ENCODE assay signal across 34 cellular contexts in genomic region chr22:47361247-47361646, GRCh38.
"Had no signal": no experiment of that assay in that cellular context is flagged by ENCODE, and none has a peak within 500 bp of the region (broad histone marks: within the 10 kb centered on the region; RNA-seq: fewer than 3 reads in every experiment).

No MANE protein-coding gene starts in this region.

- H3K4me3 ChIP-seq: MG63 had no signal

- H3K27me3 ChIP-seq: MG63 had no signal

- DNase-seq: Karpas-422, Kasumi-1, MG63, MM.1S, MV-4-11, NCI-H1048, NCI-H1092, NCI-H1092 treated with DMSO at 0.1 percent for 48 hours, NCI-H1105, NCI-H1105 treated with DMSO at 0.1 percent for 48 hours, NCI-H1417, NCI-H1417 treated with DMSO at 0.1 percent for 48 hours, NCI-H1436, NCI-H1436 treated with DMSO at 0.1 percent for 48 hours, NCI-H146, NCI-H1694, NCI-H1694 treated with DMSO at 0.1 percent for 48 hours, NCI-H187, NCI-H187 treated with DMSO at 0.1 percent for 48 hours, NCI-H1930, NCI-H2029, NCI-H2029 treated with DMSO at 0.1 percent for 48 hours, NCI-H2081, NCI-H2081 treated with DMSO at 0.1 percent for 48 hours, NCI-H2107, NCI-H2171, NCI-H2171 treated with DMSO at 0.1 percent for 48 hours, NCI-H2227 treated with DMSO at 0.1 percent for 48 hours, NCI-H226, NCI-H345, NCI-H446, NCI-H446 treated with DMSO at 0.1 percent for 48 hours, NCI-H510A, NCI-H510A treated with DMSO at 0.1 percent for 48 hours had no signal

- H3K36me3 ChIP-seq: MG63 had no signal
